In genomic region chr10:102701272-102701671, GRCh38 we compare ENCODE assay signal across 2 cellular contexts.
TF ChIP-seq lines count a peak whose summit lies in the region.

No MANE protein-coding gene starts in this region.

TF ChIP-seq in IMR-90, 13 proteins besides CTCF, POLR2A, EP300 and RAD21:
- TF ChIP-seq NFE2L2 (IDR thresholded peaks at IDR 0.05; ENCODE audit: low read depth, low read length) (no peak), USF2 (IDR thresholded peaks at IDR 0.05; ENCODE audit: low read depth, low read length) (no peak), RCOR1 (IDR thresholded peaks at IDR 0.05; ENCODE audit: insufficient replicate concordance, low read length) (no peak), CHD1 (IDR thresholded peaks at IDR 0.05; ENCODE audit: low read depth, low read length) (no peak), CEBPB (IDR thresholded peaks at IDR 0.05; ENCODE audit: low read depth, low read length) (no peak), SMC3 (IDR thresholded peaks at IDR 0.05; ENCODE audit: low read depth, low read length) (no peak), BHLHE40 (IDR thresholded peaks at IDR 0.05; ENCODE audit: low read depth, low read length) (no peak), MXI1 (IDR thresholded peaks at IDR 0.05; ENCODE audit: borderline replicate concordance, low read depth, low read length) (no peak), MAFK (IDR thresholded peaks at IDR 0.05; ENCODE audit: low read depth, low read length) (no peak), RFX5 (IDR thresholded peaks at IDR 0.05; ENCODE audit: low read depth, low read length) (no peak), ELK1 (IDR thresholded peaks at IDR 0.05; ENCODE audit: borderline replicate concordance, low read depth, low read length) (no peak)

TF ChIP-seq in GM12878, 131 proteins besides CTCF, POLR2A, EP300 and RAD21:
- TF ChIP-seq SREBF2 (IDR thresholded peaks at IDR 0.05; ENCODE audit: low read length) (no peak), PRDM15 (CRISPR knock-in tag; IDR thresholded peaks at IDR 0.05) (no peak), PAX5 (IDR thresholded peaks at IDR 0.05; ENCODE audit: borderline replicate concordance, low read depth, low read length) (no peak), PML (IDR thresholded peaks at IDR 0.05; ENCODE audit: low read length) (no peak), KDM1A (IDR thresholded peaks at IDR 0.05; ENCODE audit: borderline replicate concordance) (no peak), JUNB (IDR thresholded peaks at IDR 0.05) (peak; percentile 57), NR2C2 (IDR thresholded peaks at IDR 0.05; ENCODE audit: borderline replicate concordance, control insufficient read depth, insufficient read length, low read depth) (no peak), ZBED1 (IDR thresholded peaks at IDR 0.05; ENCODE audit: borderline replicate concordance) (no peak), MEF2B (IDR thresholded peaks at IDR 0.05; ENCODE audit: partially characterized antibody, poor library complexity, severe bottlenecking) (peak; percentile 57), SIN3A (IDR thresholded peaks at IDR 0.05; ENCODE audit: low read depth, low read length) (no peak), FOXM1 (IDR thresholded peaks at IDR 0.05; ENCODE audit: low read depth, low read length) (no peak), TCF7 (IDR thresholded peaks at IDR 0.05; ENCODE audit: borderline replicate concordance) (no peak), IKZF1 (conservative IDR thresholded peaks at IDR 0.05) (peak; percentile 55), HDAC2 (IDR thresholded peaks at IDR 0.05) (no peak), ZNF24 (IDR thresholded peaks at IDR 0.05) (no peak), BACH1 (IDR thresholded peaks at IDR 0.05; ENCODE audit: borderline replicate concordance) (no peak), BCL11A (IDR thresholded peaks at IDR 0.05; ENCODE audit: low read depth, low read length) (no peak), IKZF2 (IDR thresholded peaks at IDR 0.05) (peak in 1 of 2 experiments; percentile 35; a peak in 1 of 4 replicates), SKIL (IDR thresholded peaks at IDR 0.05; ENCODE audit: low read depth, poor library complexity, severe bottlenecking) (no peak), E2F8 (IDR thresholded peaks at IDR 0.05; ENCODE audit: low read depth, partially characterized antibody) (no peak), BMI1 (IDR thresholded peaks at IDR 0.05; ENCODE audit: borderline replicate concordance) (no peak), ZBTB11 (CRISPR knock-in tag; IDR thresholded peaks at IDR 0.05) (no peak), POLR2AphosphoS5 (IDR thresholded peaks at IDR 0.05; ENCODE audit: low read length) (no peak), KAT2A (conservative IDR thresholded peaks at IDR 0.05; ENCODE audit: control insufficient read depth, low read depth, low read length) (no peak), STAT1 (conservative IDR thresholded peaks at IDR 0.05) (no peak), EED (IDR thresholded peaks at IDR 0.05; ENCODE audit: low read depth) (peak; percentile 42; the same call in 1 of the 2 replicates), MTA2 (IDR thresholded peaks at IDR 0.05; ENCODE audit: low read depth) (no peak), USF2 (IDR thresholded peaks at IDR 0.05; ENCODE audit: borderline replicate concordance, low read depth, low read length) (no peak), CHD1 (IDR thresholded peaks at IDR 0.05; ENCODE audit: low read depth, low read length) (no peak), SUZ12 (IDR thresholded peaks at IDR 0.05; ENCODE audit: unreplicated experiment) (no peak), FOXK2 (IDR thresholded peaks at IDR 0.05) (no peak), POU2F2 (IDR thresholded peaks at IDR 0.05; ENCODE audit: borderline replicate concordance, low read depth, low read length) (peak; percentile 35; the same call in 1 of the 3 replicates), ELK1 (IDR thresholded peaks at IDR 0.05; ENCODE audit: low read depth, low read length) (no peak), MYC (IDR thresholded peaks at IDR 0.05; ENCODE audit: insufficient read depth, insufficient read length, insufficient replicate concordance, low read length, severe bottlenecking) (no peak), SPI1 (IDR thresholded peaks at IDR 0.05; ENCODE audit: borderline replicate concordance, insufficient read depth, low read depth, low read length) (peak; percentile 49; the same call in 1 of the 2 replicates)
TF ChIP-seq in GM12878: peak in this region for 7.
